ENCODE assay signal across 20 cellular contexts in the genomic region with DNA sequence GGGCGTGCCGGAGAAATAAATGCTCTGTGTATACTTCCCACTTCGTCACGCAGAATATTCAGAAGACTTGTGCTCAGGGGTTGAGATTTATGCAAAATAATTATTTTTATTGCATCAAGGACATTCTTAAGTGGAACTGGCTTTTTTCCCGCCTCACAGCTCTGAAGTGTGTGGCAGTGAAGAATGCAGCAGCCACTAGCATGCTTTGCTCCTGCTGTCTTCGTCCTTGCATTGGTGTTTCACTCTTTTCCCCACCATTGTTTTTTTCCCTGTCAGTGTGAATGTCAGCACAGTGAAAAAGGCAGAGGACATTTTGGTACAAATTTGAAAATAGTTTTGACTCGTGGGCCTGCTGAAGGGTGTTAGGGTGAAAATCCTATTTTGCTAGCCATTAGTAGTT.
"Had no signal": no experiment of that assay in that cellular context is flagged by ENCODE, and none has a peak within 500 bp of the region (broad histone marks: within the 10 kb centered on the region; RNA-seq: fewer than 3 reads in every experiment).

No MANE protein-coding gene starts in this region.

- H3K27me3 ChIP-seq: ovary, stomach, tibial artery had no signal

- H3K9me3 ChIP-seq: ovary, stomach, tibial artery had no signal

- H3K36me3 ChIP-seq: ovary had no signal

- DNase-seq: activated CD4-positive, alpha-beta memory T cell treated with anti-CD3 and anti-CD28 coated beads, Interleukin-2, amount 10 ng/mL, durations not matched to agents 7 days and 5 days; activated CD4-positive, alpha-beta T cell treated with anti-CD3 and anti-CD28 coated beads for 1 hour; activated CD4-positive, alpha-beta T cell treated with anti-CD3 and anti-CD28 coated beads, Interleukin-2, amount 10 ng/mL, durations not matched to agents 7 days and 5 days; activated naive CD8-positive, alpha-beta T cell treated with anti-CD3 and anti-CD28 coated beads, Interleukin-2, amount 50 U/mL, for 24 hours; amygdala; endodermal cell; foreskin fibroblast; hippocampal formation; left colon; mesendoderm; stimulated activated CD4-positive, alpha-beta T cell treated with anti-CD3 and anti-CD28 coated beads, Interleukin-2, amount 100 ng/mL, for 24 hours; stimulated activated naive B cell treated with anti-CD40 and anti-IgM and Interleukin-4, amounts not matched to agents 10 μg/mL and 1 μg/mL and 100 μg/mL, for 72 hours; stomach; T-helper 17 cell; tibial artery had no signal

- FAIRE-seq: keratinocyte had no signal

- H3K4me3 ChIP-seq: lung, ovary, smooth muscle cell, stomach, tibial artery had no signal

- ATAC-seq: activated naive CD8-positive, alpha-beta T cell treated with anti-CD3 and anti-CD28 coated beads, Interleukin-2, amount 50 U/mL, for 24 hours; esophagus mucosa; left colon; stimulated activated naive B cell treated with anti-CD40 and anti-IgM and Interleukin-4, amounts not matched to agents 10 μg/mL and 1 μg/mL and 100 μg/mL, for 72 hours; T-helper 17 cell had no signal

- H3K27ac ChIP-seq: ovary, stomach, tibial artery had no signal
